In the genomic region with DNA sequence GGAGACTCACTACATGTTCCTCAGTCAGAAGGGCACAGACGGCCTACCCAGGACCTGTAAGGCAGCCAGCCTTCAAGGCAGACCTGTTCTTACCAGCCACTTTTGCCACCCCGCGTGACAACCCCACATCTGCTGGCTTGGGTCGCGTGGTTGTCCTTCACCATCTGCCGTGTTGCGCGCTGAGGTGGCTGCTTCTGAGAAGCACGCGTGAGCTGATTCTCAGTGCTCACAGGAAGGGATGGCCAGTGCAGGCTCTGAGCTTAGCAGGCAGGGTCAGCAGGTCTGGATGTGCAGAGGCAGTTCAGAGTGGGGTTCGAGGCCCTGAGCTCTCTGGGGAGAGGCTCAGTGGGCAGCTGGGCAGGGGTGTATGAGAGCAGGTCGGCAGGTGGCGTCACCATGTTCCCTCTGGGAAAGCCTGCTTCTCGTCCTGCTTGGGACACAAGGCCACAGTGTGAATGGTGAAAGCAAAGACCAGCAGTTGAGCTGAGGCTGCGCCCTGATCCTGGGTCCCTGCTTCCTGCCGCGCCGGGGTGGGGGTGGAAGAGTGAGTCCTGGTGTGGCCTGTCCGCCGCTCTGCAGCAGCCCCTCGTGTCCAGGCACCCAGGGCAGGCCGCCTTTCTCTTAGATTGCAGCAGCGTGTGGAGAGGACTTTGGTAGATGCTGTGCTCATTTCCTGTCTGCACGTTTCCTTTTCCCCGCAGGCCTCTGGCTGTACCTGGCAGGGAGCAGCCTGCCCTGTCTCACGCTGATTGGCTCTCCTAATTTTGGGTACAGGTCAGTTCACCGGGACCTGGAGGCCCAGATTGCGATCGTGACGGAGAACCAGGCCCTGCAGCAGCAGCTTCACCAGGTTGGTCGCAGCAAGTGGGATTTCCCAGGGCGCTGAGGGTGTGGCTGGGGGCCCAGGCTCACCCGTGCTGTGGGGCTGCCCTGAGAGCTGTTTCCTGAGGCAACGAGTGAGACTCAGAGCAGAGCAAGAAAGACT, we compare ENCODE assay signal across 9 cellular contexts. TPM values are rescaled to one million over a fixed set of nuclear protein-coding genes. Genes with fewer than 3 reads are reported as not detected.
DNase-seq lines count a peak whose midpoint lies in the region; ATAC-seq and TF ChIP-seq lines count a peak whose summit lies in the region.
"Had no signal": no experiment of that assay in that cellular context is flagged by ENCODE, and none has a peak within 500 bp of the region (broad histone marks: within the 10 kb centered on the region; RNA-seq: fewer than 3 reads in every experiment).

No MANE protein-coding gene starts in this region.

- ATAC-seq in activated T-cell treated with anti-CD3 and anti-CD28 coated beads, Interleukin-2, amount 50 U/mL, for 4 hours, result peak; percentile 58 to 61
- ATAC-seq in GM21447 (IDR thresholded peaks at IDR 0.05; ENCODE audit: unreplicated experiment), result no peak
- ATAC-seq in esophagus mucosa, result no peak
- no peak for ATAC-seq in GM18505 (IDR thresholded peaks at IDR 0.05; ENCODE audit: unreplicated experiment)

- H3K4me1 Mint-ChIP-seq in activated T-cell treated with anti-CD3 and anti-CD28 coated beads, Interleukin-2, amount 50 U/mL, for 4 hours (ENCODE audit: low read depth), result peaks cover 63% of the 10 kb centered on the region
- peaks cover 60 to 65% of the 10 kb centered on the region in 2 donors for H3K4me1 Mint-ChIP-seq in immature natural killer cell

- peaks cover 8% of the 10 kb centered on the region for H3K36me3 Mint-ChIP-seq in activated T-cell treated with anti-CD3 and anti-CD28 coated beads, Interleukin-2, amount 50 U/mL, for 4 hours (ENCODE audit: insufficient read depth)
- no peaks in the 10 kb centered on the region for H3K36me3 Mint-ChIP-seq in immature natural killer cell

- no peak for TF ChIP-seq POLR2A in GM18505 (IDR thresholded peaks at IDR 0.05; ENCODE audit: borderline replicate concordance, extremely low read depth, insufficient read depth, insufficient read length)

- DNase-seq in MV-4-11 (lab: John Stamatoyannopoulos, UW), result peak; percentile 8
- DNase-seq in activated T-cell treated with anti-CD3 and anti-CD28 coated beads, Interleukin-2, amount 50 U/mL, for 4 hours, result peak; percentile 50
- DNase-seq in immature natural killer cell, result no peak
- DNase-seq in stimulated activated CD4-positive, alpha-beta T cell treated with anti-CD3 and anti-CD28 coated beads, Interleukin-4, amount 100 ng/mL, for 24 hours, result peak; percentile 61
- no peak for DNase-seq in pons (ENCODE audit: low spot score)
- DNase-seq: cerebellar nuclear complex had no signal

- no peaks in the 10 kb centered on the region for H3K27me3 Mint-ChIP-seq in activated T-cell treated with anti-CD3 and anti-CD28 coated beads, Interleukin-2, amount 50 U/mL, for 4 hours (ENCODE audit: low read depth)
- H3K27me3 Mint-ChIP-seq in immature natural killer cell (ENCODE audit: low read depth in 3 of 3), result peaks cover 0 to 3% (median 0%) of the 10 kb centered on the region in 3 donors

- H3K9me3 Mint-ChIP-seq in activated T-cell treated with anti-CD3 and anti-CD28 coated beads, Interleukin-2, amount 50 U/mL, for 4 hours, result no peaks in the 10 kb centered on the region
- H3K9me3 Mint-ChIP-seq in immature natural killer cell, result no peaks in the 10 kb centered on the region

- H3K27ac Mint-ChIP-seq in immature natural killer cell, result peak overlapping the region; percentile 10 to 97 (median 80)

- H3K4me3 Mint-ChIP-seq in activated T-cell treated with anti-CD3 and anti-CD28 coated beads, Interleukin-2, amount 50 U/mL, for 4 hours, result peak overlapping the region; percentile 58
- peak overlapping the region in 2 of 5 donors; percentile 17 to 62 for H3K4me3 Mint-ChIP-seq in immature natural killer cell

RNA-seq across cellular contexts. Expression of gene PGS1, which starts 36.0 kb away (rescaled TPM):
- 10 to 100 TPM; 47.4 to 51.7 (median 47.5) TPM for total RNA-seq in activated T-cell treated with anti-CD3 and anti-CD28 coated beads, Interleukin-2, amount 50 U/mL, for 4 hours
- polyA plus RNA-seq in immature natural killer cell, result 10 to 100 TPM; 17.0 to 27.5 (median 27.2) TPM
- total RNA-seq in esophagus mucosa, result 15.9 TPM

RNA-seq across cellular contexts. Expression of gene SOCS3, which starts 54.6 kb away (rescaled TPM):
- total RNA-seq in activated T-cell treated with anti-CD3 and anti-CD28 coated beads, Interleukin-2, amount 50 U/mL, for 4 hours, result 100 to 1,000 TPM; 118 to 143 (median 136) TPM
- 10 to 100 TPM in 2 of 3 donors, 1 to 10 TPM in 1; 9.0 to 15.4 (median 10.6) TPM for polyA plus RNA-seq in immature natural killer cell
- 13.6 TPM for total RNA-seq in esophagus mucosa

Comparison
In these comparisons a context has a peak if more than half of its experiments do, and no peak if none do; other contexts are left out.
1. DNase-seq: peak in MV-4-11 (single experiment), activated T-cell treated with anti-CD3 and anti-CD28 coated beads, Interleukin-2, amount 50 U/mL, for 4 hours (single experiment) and stimulated activated CD4-positive, alpha-beta T cell treated with anti-CD3 and anti-CD28 coated beads, Interleukin-4, amount 100 ng/mL, for 24 hours (single experiment); none in immature natural killer cell (0 of 3) and pons (single experiment).
2. ATAC-seq: peak in activated T-cell treated with anti-CD3 and anti-CD28 coated beads, Interleukin-2, amount 50 U/mL, for 4 hours (2 of 2); none in GM21447 (single experiment), esophagus mucosa (single experiment) and GM18505 (single experiment).